ENCODE assay signal across 15 cellular contexts in genomic region chr1:206524739-206525364, GRCh38. TPM values are rescaled to one million over a fixed set of nuclear protein-coding genes. Genes with fewer than 3 reads are reported as not detected.
DNase-seq lines count a peak whose midpoint lies in the region; ATAC-seq and TF ChIP-seq lines count a peak whose summit lies in the region.
"Had no signal": no experiment of that assay in that cellular context is flagged by ENCODE, and none has a peak within 500 bp of the region (broad histone marks: within the 10 kb centered on the region; RNA-seq: fewer than 3 reads in every experiment).

No MANE protein-coding gene starts in this region.

- H3K9me3 ChIP-seq in breast epithelium: no peaks in the 10 kb centered on the region
- no peaks in the 10 kb centered on the region for H3K9me3 ChIP-seq in upper lobe of right lung
- no peaks in the 10 kb centered on the region for H3K9me3 ChIP-seq in neuronal stem cell (replicated peaks in 1 of 2; ENCODE audit: control insufficient read depth in 2 of 2, insufficient read depth in 1 of 2, low read depth in 1 of 2, low read length in 2 of 2)
- H3K9me3 ChIP-seq: gastroesophageal sphincter, SK-N-SH had no signal

- H4K91ac ChIP-seq in neuronal stem cell (ENCODE audit: low read depth, low read length, poor library complexity): no peak overlapping the region

- H3K14ac ChIP-seq in neuronal stem cell (ENCODE audit: low read length): no peak overlapping the region

- no peak overlapping the region for H2AK5ac ChIP-seq in neuronal stem cell (ENCODE audit: low read depth, low read length)

- H3K4me3 Mint-ChIP-seq in MCF 10A (ENCODE audit: unreplicated experiment) (no peak overlapping the region), WTC11 (no peak overlapping the region)

- H3K4me2 ChIP-seq in neuronal stem cell (ENCODE audit: insufficient read depth, low read length, poor library complexity, severe bottlenecking): no peak overlapping the region
- H3K4me2 ChIP-seq: SK-N-SH had no signal

- H2AFZ ChIP-seq in neuronal stem cell (ENCODE audit: low read length): no peak overlapping the region

- POLR2A ChIA-PET in MCF 10A (lab: Yijun Ruan, JAX): interaction anchor here (0.9 to 2.5 kb wide), 3 partner anchors 9 to 18 kb away, joined by 3 to 13 read pairs (median 3); partner anchors contain the start of gene RASSF5
- POLR2A ChIA-PET in WTC11 (lab: Charles Lee): no interaction called here

- H3K18ac ChIP-seq in neuronal stem cell (ENCODE audit: low read length): no peak overlapping the region

- no peak overlapping the region for H4K8ac ChIP-seq in neuronal stem cell (ENCODE audit: low read depth, low read length)

- H3K23ac ChIP-seq in neuronal stem cell (ENCODE audit: low read depth, low read length, poor library complexity): no peak overlapping the region

- H3K9me3 Mint-ChIP-seq in MCF 10A (ENCODE audit: unreplicated experiment): no peaks in the 10 kb centered on the region
- no peaks in the 10 kb centered on the region for H3K9me3 Mint-ChIP-seq in WTC11

- H3K4me3 ChIP-seq in breast epithelium: no peak overlapping the region
- H3K4me3 ChIP-seq in upper lobe of right lung: no peak overlapping the region
- no peak overlapping the region for H3K4me3 ChIP-seq in neuronal stem cell (ENCODE audit: low read length in 2 of 2)
- H3K4me3 ChIP-seq: gastroesophageal sphincter, lung had no signal

- no peaks in the 10 kb centered on the region for H3K36me3 ChIP-seq in breast epithelium
- no peaks in the 10 kb centered on the region for H3K36me3 ChIP-seq in upper lobe of right lung
- H3K36me3 ChIP-seq in neuronal stem cell (replicated peaks in 1 of 2; ENCODE audit: control insufficient read depth in 2 of 2, insufficient read depth in 2 of 2, low read length in 2 of 2): no peaks in the 10 kb centered on the region
- H3K36me3 ChIP-seq: gastroesophageal sphincter had no signal

- peak overlapping the region; percentile 85 for H3K27ac Mint-ChIP-seq in MCF 10A (ENCODE audit: low read depth, unreplicated experiment)
- H3K27ac Mint-ChIP-seq in WTC11: no peak overlapping the region

- no peak overlapping the region for H2BK5ac ChIP-seq in neuronal stem cell (ENCODE audit: low read length)

- no peaks in the 10 kb centered on the region for H3K27me3 ChIP-seq in breast epithelium
- no peaks in the 10 kb centered on the region for H3K27me3 ChIP-seq in upper lobe of right lung
- peaks cover 0 to 2% (median under 1%) of the 10 kb centered on the region in 3 experiments for H3K27me3 ChIP-seq in neuronal stem cell (ENCODE audit: control insufficient read depth in 3 of 3, insufficient read depth in 3 of 3, low read depth in 1 of 3, low read length in 3 of 3)
- H3K27me3 ChIP-seq: gastroesophageal sphincter had no signal

- peak; percentile 93 for DNase-seq in MCF 10A (ENCODE audit: unreplicated experiment)
- no peak for DNase-seq in breast epithelium (ENCODE audit: low spot score in 2 of 2)
- no peak for DNase-seq in WTC11 (ENCODE audit: low spot score)
- DNase-seq in upper lobe of right lung: peak; percentile 47
- DNase-seq in neuronal stem cell (ENCODE audit: low spot score): no peak
- DNase-seq in anterior cingulate cortex (lab: John Stamatoyannopoulos, UW): no peak
- DNase-seq: GOT3, Kasumi-1, NCI-H1694 treated with DMSO at 0.1 percent for 48 hours, SK-N-SH had no signal

- CTCF ChIA-PET in MCF 10A (lab: Yijun Ruan, JAX): interaction anchor here (0.7 to 3.1 kb wide), 7 partner anchors 18 to 87 kb away, joined by 3 to 23 read pairs (median 4); partner anchors contain the start of gene EIF2D
- CTCF ChIA-PET in WTC11 (lab: Charles Lee): interaction anchor here (1.0 to 1.3 kb wide), 2 partner anchors 19 to 59 kb away, joined by 3 to 6 read pairs; no protein-coding TSS in a partner anchor

- no peaks in the 10 kb centered on the region for H3K36me3 Mint-ChIP-seq in MCF 10A (ENCODE audit: insufficient read depth, unreplicated experiment)
- no peaks in the 10 kb centered on the region for H3K36me3 Mint-ChIP-seq in WTC11

- H3K4ac ChIP-seq in neuronal stem cell (ENCODE audit: low read length): no peak overlapping the region

- H3K27me3 Mint-ChIP-seq in MCF 10A (ENCODE audit: insufficient read depth, unreplicated experiment) (no peaks in the 10 kb centered on the region), WTC11 (ENCODE audit: low read depth) (no peaks in the 10 kb centered on the region; the same call in 1 of the 2 replicates)

- BruUV-seq in MCF 10A (replicated peaks; lab: Mats Ljungman, UMichigan): no TSS peak

- no peak overlapping the region for H2BK120ac ChIP-seq in neuronal stem cell (ENCODE audit: low read depth, low read length)

- peak; percentile 26; the same call in 1 of the 2 replicates for ATAC-seq in WTC11
- peak; percentile 95 for ATAC-seq in esophagus mucosa
- no peak for ATAC-seq in upper lobe of right lung
- ATAC-seq in HG03571 (IDR thresholded peaks at IDR 0.05; ENCODE audit: unreplicated experiment): no peak
- ATAC-seq: gastroesophageal sphincter had no signal

- TF ChIP-seq CTCF in MCF 10A (IDR thresholded peaks at IDR 0.05; ENCODE audit: unreplicated experiment) (no peak), breast epithelium (IDR thresholded peaks at IDR 0.05) (no peak), WTC11 (IDR thresholded peaks at IDR 0.05) (no peak), upper lobe of right lung (IDR thresholded peaks at IDR 0.05) (no peak)

- H2BK12ac ChIP-seq in neuronal stem cell (ENCODE audit: low read length): no peak overlapping the region

- H3K27ac ChIP-seq in breast epithelium: no peak overlapping the region
- H3K27ac ChIP-seq in upper lobe of right lung: no peak overlapping the region
- no peak overlapping the region for H3K27ac ChIP-seq in neuronal stem cell (replicated peaks; ENCODE audit: low read length)
- H3K27ac ChIP-seq: gastroesophageal sphincter had no signal

- no peak overlapping the region for H2BK15ac ChIP-seq in neuronal stem cell (ENCODE audit: low read length)

- H3K4me1 ChIP-seq in breast epithelium: no peaks in the 10 kb centered on the region
- no peaks in the 10 kb centered on the region for H3K4me1 ChIP-seq in upper lobe of right lung
- H3K4me1 ChIP-seq in neuronal stem cell (ENCODE audit: control insufficient read depth in 2 of 2, insufficient read depth in 1 of 2, low read depth in 1 of 2, low read length in 2 of 2): peaks cover 2 to 4% of the 10 kb centered on the region in 2 donors
- H3K4me1 ChIP-seq: gastroesophageal sphincter had no signal

- TF ChIP-seq POLR2A in breast epithelium (IDR thresholded peaks at IDR 0.05): no peak

- no CpG with 5 or more reads among the region's 5 CpGs for whole genome bisulfite sequencing in neuronal stem cell (ENCODE audit: extremely low coverage in 2 of 2, insufficient read length in 2 of 2, insufficient replicate concordance in 1 of 2), 2 donors

- intact Hi-C loops in MCF 10A (cut with micrococcal nuclease): loop anchor here (1.0 kb wide), 1 partner anchor 12 kb away; no protein-coding TSS in a partner anchor
- intact Hi-C loops in breast epithelium (cut with DNase I; ENCODE audit: low total_unique reads): no loop called here
- intact Hi-C loops in upper lobe of right lung (cut with DNase I): no loop called here

- no peak overlapping the region for H3K9ac ChIP-seq in neuronal stem cell (ENCODE audit: low read depth, low read length, poor library complexity)
- H3K9ac ChIP-seq: SK-N-SH had no signal

- H3K79me1 ChIP-seq in neuronal stem cell (ENCODE audit: low read depth, low read length): no peaks in the 10 kb centered on the region

- H3K4me1 Mint-ChIP-seq in MCF 10A (ENCODE audit: insufficient read depth, unreplicated experiment): peaks cover 18% of the 10 kb centered on the region
- H3K4me1 Mint-ChIP-seq in WTC11: no peaks in the 10 kb centered on the region

TF ChIP-seq in WTC11, 78 proteins besides CTCF, POLR2A, EP300 and RAD21:
- TF ChIP-seq ARID4B (CRISPR knock-in tag; IDR thresholded peaks at IDR 0.05; ENCODE audit: borderline replicate concordance) (no peak), HMGA2 (CRISPR knock-in tag; IDR thresholded peaks at IDR 0.05) (peak; percentile 76; the same call in 1 of the 2 replicates)

RNA-seq across cellular contexts. Expression of gene RASSF5, which starts 17.5 kb away (rescaled TPM):
- total RNA-seq in MCF 10A (2022) (8.3 and 9.6 TPM in 2 replicates), breast epithelium (10 to 100 TPM; 11.0 to 17.0 (median 11.1) TPM), WTC11 (2021) (1.7 to 2.1 TPM (median 1.7 TPM) in 3 replicates), esophagus mucosa (38.7 TPM), upper lobe of right lung (37.6 TPM)
- polyA plus RNA-seq in neuronal stem cell (2013, experiment 1 of 2): 0.50 TPM
- polyA plus RNA-seq in neuronal stem cell (2013, experiment 2 of 2): 0.51 TPM

RNA-seq across cellular contexts. Expression of gene IKBKE, which starts 54.6 kb away (rescaled TPM):
- total RNA-seq in MCF 10A (2022): 7.1 and 12.1 TPM in 2 replicates
- total RNA-seq in breast epithelium: 1 to 10 TPM; 4.4 to 4.9 (median 4.8) TPM
- total RNA-seq in WTC11 (2021): 7.8 to 8.1 TPM (median 8.0 TPM) in 3 replicates
- 14.2 TPM for total RNA-seq in esophagus mucosa
- 8.5 TPM for total RNA-seq in upper lobe of right lung
- polyA plus RNA-seq in neuronal stem cell (2013, experiment 1 of 2): 0.49 TPM
- 0.47 TPM for polyA plus RNA-seq in neuronal stem cell (2013, experiment 2 of 2)
- polyA plus RNA-seq: neural cell had no signal

Comparison
In these comparisons a context has a peak if more than half of its experiments do, and no peak if none do; other contexts are left out.
1. DNase-seq: peak in MCF 10A (single experiment) and upper lobe of right lung (single experiment); none in breast epithelium (0 of 2), WTC11 (single experiment), neuronal stem cell (single experiment) and anterior cingulate cortex (0 of 58).
2. ATAC-seq: peak in WTC11 (single experiment) and esophagus mucosa (single experiment); none in upper lobe of right lung (single experiment) and HG03571 (single experiment).